8 cellular contexts compared by ENCODE assay signal in the genomic region with DNA sequence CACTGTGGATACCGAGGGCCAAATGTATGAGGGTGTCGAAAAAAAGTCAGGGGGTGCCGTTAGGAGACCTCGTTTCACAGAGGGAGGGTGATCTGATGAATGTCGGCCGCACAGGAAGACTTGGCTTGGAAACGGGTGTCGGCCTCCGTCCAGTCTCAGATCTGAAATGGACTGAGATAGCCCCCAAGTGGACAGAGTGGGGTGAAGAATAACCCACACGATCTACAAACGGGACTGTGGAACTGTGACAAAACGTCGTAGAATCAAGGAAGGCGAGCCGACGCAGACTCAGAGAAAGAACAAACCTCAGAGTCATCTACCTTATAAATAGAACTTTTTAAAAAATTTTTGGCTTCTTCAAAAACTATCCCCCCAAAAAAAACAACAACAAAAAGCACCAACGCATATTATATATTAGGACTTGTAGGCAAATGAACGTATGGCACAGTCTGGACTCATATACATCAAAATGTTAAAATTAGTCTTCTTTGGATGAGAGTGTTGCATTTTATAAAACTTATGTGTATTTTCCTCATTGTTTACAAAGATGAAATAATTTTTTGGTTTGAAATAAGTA.
DNase-seq lines count a peak whose midpoint lies in the region; ATAC-seq and TF ChIP-seq lines count a peak whose summit lies in the region.

No MANE protein-coding gene starts in this region.

- peak; percentile 30 for ATAC-seq in GM18520 (IDR thresholded peaks at IDR 0.05; ENCODE audit: unreplicated experiment)
- ATAC-seq in HG03097 (IDR thresholded peaks at IDR 0.05; ENCODE audit: low FRiP score, unreplicated experiment) = peak; percentile 47
- ATAC-seq in activated B cell treated with CpG ODN at 0.5 μM for 24 hours (ENCODE audit: low read depth) = peak; percentile 68

- H3K79me2 ChIP-seq in ACC112 (ENCODE audit: control insufficient read depth, insufficient read depth, low read length, unreplicated experiment) = peaks cover 6% of the 10 kb centered on the region

- H3K9me3 Mint-ChIP-seq in activated B cell treated with CpG ODN at 0.5 μM for 24 hours = no peaks in the 10 kb centered on the region

- POLR2A ChIA-PET in activated B cell treated with CpG ODN at 0.5 μM for 24 hours (lab: Charles Lee) = interaction anchor here (0.6 to 7.8 kb wide), 25 partner anchors 9 to 633 kb away, joined by 3 to 160 read pairs (median 9); a partner anchor contains a TSS

- no peaks in the 10 kb centered on the region for H3K27me3 ChIP-seq in ACC112 (ENCODE audit: insufficient read depth, low read length)
- H3K27me3 ChIP-seq in kidney epithelial cell (ENCODE audit: control insufficient read depth, insufficient read depth, low read length) = no peaks in the 10 kb centered on the region

- peak overlapping the region; percentile 78 for H3K27ac ChIP-seq in ACC112 (ENCODE audit: low read depth, low read length)

- H3K4me3 ChIP-seq in ACC112 (ENCODE audit: low read depth, low read length) (peak overlapping the region; percentile 83), kidney epithelial cell (ENCODE audit: low read depth, low read length) (peak overlapping the region; percentile 54)

- H3K4me1 Mint-ChIP-seq in activated B cell treated with CpG ODN at 0.5 μM for 24 hours = peaks cover 49% of the 10 kb centered on the region

- CTCF ChIA-PET in activated B cell treated with CpG ODN at 0.5 μM for 24 hours (lab: Charles Lee) = interaction anchor here (0.9 to 4.5 kb wide), 7 partner anchors 46 to 274 kb away, joined by 3 to 39 read pairs (median 4); no protein-coding TSS in a partner anchor

- H3K36me3 ChIP-seq in ACC112 (ENCODE audit: insufficient read depth, low read length) = no peaks in the 10 kb centered on the region
- H3K36me3 ChIP-seq in kidney epithelial cell (ENCODE audit: control insufficient read depth, insufficient read depth, low read length) = no peaks in the 10 kb centered on the region

- H3K27ac Mint-ChIP-seq in activated B cell treated with CpG ODN at 0.5 μM for 24 hours = peak overlapping the region; percentile 100

- H3K4me3 Mint-ChIP-seq in activated B cell treated with CpG ODN at 0.5 μM for 24 hours = peak overlapping the region; percentile 96

- no peaks in the 10 kb centered on the region for H3K27me3 Mint-ChIP-seq in activated B cell treated with CpG ODN at 0.5 μM for 24 hours

- H3K4me1 ChIP-seq in ACC112 (ENCODE audit: control insufficient read depth, insufficient read depth, low read length, unreplicated experiment) = peaks cover 21% of the 10 kb centered on the region

- TF ChIP-seq CTCF in activated B cell treated with CpG ODN at 0.5 μM for 24 hours (IDR thresholded peaks at IDR 0.05) = no peak
- TF ChIP-seq CTCF in kidney epithelial cell (IDR thresholded peaks at IDR 0.05; ENCODE audit: insufficient read depth, low read length, poor library complexity, severe bottlenecking) = peak; percentile 64

- peaks cover 12% of the 10 kb centered on the region for H3K36me3 Mint-ChIP-seq in activated B cell treated with CpG ODN at 0.5 μM for 24 hours (ENCODE audit: low read depth)

- peak; percentile 55 for DNase-seq in NCI-H2196 (lab: John Stamatoyannopoulos, UW; ENCODE audit: unreplicated experiment)
- peak; percentile 54 for DNase-seq in activated B cell treated with CpG ODN at 0.5 μM for 24 hours
- peak; percentile 18 to 75 for DNase-seq in cerebellar nuclear complex (lab: John Stamatoyannopoulos, UW)
- DNase-seq in kidney epithelial cell (ENCODE audit: low read depth) = peak; percentile 48
- DNase-seq in stimulated activated CD4-positive, alpha-beta T cell treated with anti-CD3 and anti-CD28 coated beads, Interleukin-15, amount 100 ng/mL, for 24 hours = peak; percentile 62

- intact Hi-C loops in activated B cell treated with CpG ODN at 0.5 μM for 24 hours (cut with micrococcal nuclease) = loop anchor here (1.0 to 5.0 kb wide), 8 partner anchors 151 to 284 kb away; no protein-coding TSS in a partner anchor

- H2AFZ ChIP-seq in ACC112 (ENCODE audit: low read length, unreplicated experiment) = peak overlapping the region; percentile 96

Comparison
In these comparisons a context has a peak if more than half of its experiments do, and no peak if none do; other contexts are left out.
1. Peak in every context shown above with its lines: DNase-seq, ATAC-seq, H3K4me3 ChIP-seq and H3K27ac ChIP-seq.